In genomic region chr3:183895774-183896173, GRCh38 we compare ENCODE assay signal across 12 cellular contexts. TPM values are rescaled to one million over a fixed set of nuclear protein-coding genes. Genes with fewer than 3 reads are reported as not detected.
A peak's percentile ranks its signal among the peaks of the same experiment; 100 is the strongest.
DNase-seq lines count a peak whose midpoint lies in the region; ATAC-seq and TF ChIP-seq lines count a peak whose summit lies in the region.
"Had no signal": no experiment of that assay in that cellular context is flagged by ENCODE, and none has a peak within 500 bp of the region (broad histone marks: within the 10 kb centered on the region; RNA-seq: fewer than 3 reads in every experiment).

No MANE protein-coding gene starts in this region.

- peaks cover 27% of the 10 kb centered on the region for H3K4me1 ChIP-seq in OCI-LY3 (ENCODE audit: low read length)

- no peak for TF ChIP-seq CTCF in OCI-LY3 (IDR thresholded peaks at IDR 0.05; ENCODE audit: low read depth, low read length)

- no peak overlapping the region for H3K4me3 ChIP-seq in OCI-LY3 (ENCODE audit: low read length)
- H3K4me3 ChIP-seq: BLaER1 treated with 17β-estradiol and CSF1 and Interleukin-3, amounts not matched to agents 10 nM and 100 nM; GM23248 had no signal

- H3K27me3 ChIP-seq in OCI-LY3 (ENCODE audit: low read depth, low read length) = no peaks in the 10 kb centered on the region
- H3K27me3 ChIP-seq: BLaER1 treated with 17β-estradiol and CSF1 and Interleukin-3, amounts not matched to agents 10 nM and 100 nM had no signal

- peak overlapping the region; percentile 59 for H3K4me2 ChIP-seq in OCI-LY3 (ENCODE audit: low read length)

- no peak overlapping the region for H3K27ac ChIP-seq in OCI-LY3 (ENCODE audit: low read length)
- H3K27ac ChIP-seq: 22Rv1; BLaER1 treated with 17β-estradiol and CSF1 and Interleukin-3, amounts not matched to agents 10 nM and 100 nM; GM23248 had no signal

- H4K20me1 ChIP-seq in OCI-LY3 (ENCODE audit: insufficient read depth, low read length) = no peaks in the 10 kb centered on the region
- H4K20me1 ChIP-seq: BLaER1 treated with 17β-estradiol and CSF1 and Interleukin-3, amounts not matched to agents 10 nM and 100 nM had no signal

- no peaks in the 10 kb centered on the region for H3K9me3 ChIP-seq in OCI-LY3 (ENCODE audit: insufficient read depth, low read length)

- H3K79me2 ChIP-seq in OCI-LY3 (ENCODE audit: low read length) = no peaks in the 10 kb centered on the region

- intact Hi-C loops in sciatic nerve (cut with DNase I) = loop anchor here (10.0 kb wide), 1 partner anchor 239 kb away; the partner anchor contains the start of gene EIF2B5

- no peak overlapping the region for H2AFZ ChIP-seq in OCI-LY3 (ENCODE audit: low read depth, low read length)
- H2AFZ ChIP-seq: GM23248 had no signal

- no peaks in the 10 kb centered on the region for H3K36me3 ChIP-seq in OCI-LY3 (replicated peaks; ENCODE audit: low read depth, low read length)
- H3K36me3 ChIP-seq: BLaER1 treated with 17β-estradiol and CSF1 and Interleukin-3, amounts not matched to agents 10 nM and 100 nM had no signal

- peak; percentile 12; the same call in 2 of the 3 replicates for ATAC-seq in SK-N-SH treated with all-trans-retinoic acid at 6 μM for 48 hours
- ATAC-seq in sciatic nerve = peak; percentile 28

- H3K9ac ChIP-seq in OCI-LY3 (ENCODE audit: low read length) = no peak overlapping the region
- H3K9ac ChIP-seq: GM23248 had no signal

- DNase-seq in DMS 273 (lab: John Stamatoyannopoulos, UW; ENCODE audit: unreplicated experiment) (peak; percentile 40), DMS 273 treated with DMSO at 0.1 percent for 48 hours (lab: John Stamatoyannopoulos, UW) (no peak), sciatic nerve (ENCODE audit: low spot score) (no peak), DMS79 treated with DMSO at 0.1 percent for 48 hours (lab: John Stamatoyannopoulos, UW) (no peak), activated gamma-delta T cell treated with Interleukin-2 at 50 U/mL for 16 hours (no peak), amniotic stem cell (lab: John Stamatoyannopoulos, UW) (no peak)
- DNase-seq: Right ventricle myocardium superior had no signal

TF ChIP-seq in SK-N-SH treated with all-trans-retinoic acid at 6 μM for 48 hours, 23 proteins besides CTCF, POLR2A, EP300 and RAD21:
- TF ChIP-seq ISL1 (CRISPR knock-in tag; IDR thresholded peaks at IDR 0.05) (no peak), TSHZ2 (CRISPR knock-in tag; IDR thresholded peaks at IDR 0.05) (no peak), POU6F1 (CRISPR knock-in tag; IDR thresholded peaks at IDR 0.05; ENCODE audit: borderline replicate concordance, low read depth) (no peak), BACH2 (CRISPR knock-in tag; IDR thresholded peaks at IDR 0.05; ENCODE audit: borderline replicate concordance) (no peak), RARB (CRISPR knock-in tag; IDR thresholded peaks at IDR 0.05) (no peak), ZNF565 (CRISPR knock-in tag; conservative IDR thresholded peaks at IDR 0.05; ENCODE audit: low read depth) (no peak), ZFP3 (CRISPR knock-in tag; IDR thresholded peaks at IDR 0.05) (no peak), SNAI2 (CRISPR knock-in tag; IDR thresholded peaks at IDR 0.05) (no peak), CSDC2 (CRISPR knock-in tag; IDR thresholded peaks at IDR 0.05) (no peak), TOX (CRISPR knock-in tag; IDR thresholded peaks at IDR 0.05; ENCODE audit: borderline replicate concordance) (no peak), ESRRG (CRISPR knock-in tag; IDR thresholded peaks at IDR 0.05) (no peak), ZC3H10 (CRISPR knock-in tag; IDR thresholded peaks at IDR 0.05) (no peak), ZNF70 (CRISPR knock-in tag; IDR thresholded peaks at IDR 0.05) (no peak), PATZ1 (CRISPR knock-in tag; IDR thresholded peaks at IDR 0.05; ENCODE audit: borderline replicate concordance) (no peak), TCF4 (CRISPR knock-in tag; IDR thresholded peaks at IDR 0.05; ENCODE audit: borderline replicate concordance) (no peak), ARNTL (CRISPR knock-in tag; IDR thresholded peaks at IDR 0.05; ENCODE audit: borderline replicate concordance, low read depth) (no peak), CSRNP3 (CRISPR knock-in tag; IDR thresholded peaks at IDR 0.05) (no peak), GLIS3 (CRISPR knock-in tag; IDR thresholded peaks at IDR 0.05) (no peak), ZFP30 (CRISPR knock-in tag; IDR thresholded peaks at IDR 0.05) (no peak)

RNA-seq across cellular contexts. Expression of gene PARL, which starts 11.1 kb away (rescaled TPM):
- total RNA-seq in sciatic nerve = 57.2 TPM
